ENCODE assay signal across 1 cellular context in the genomic region with DNA sequence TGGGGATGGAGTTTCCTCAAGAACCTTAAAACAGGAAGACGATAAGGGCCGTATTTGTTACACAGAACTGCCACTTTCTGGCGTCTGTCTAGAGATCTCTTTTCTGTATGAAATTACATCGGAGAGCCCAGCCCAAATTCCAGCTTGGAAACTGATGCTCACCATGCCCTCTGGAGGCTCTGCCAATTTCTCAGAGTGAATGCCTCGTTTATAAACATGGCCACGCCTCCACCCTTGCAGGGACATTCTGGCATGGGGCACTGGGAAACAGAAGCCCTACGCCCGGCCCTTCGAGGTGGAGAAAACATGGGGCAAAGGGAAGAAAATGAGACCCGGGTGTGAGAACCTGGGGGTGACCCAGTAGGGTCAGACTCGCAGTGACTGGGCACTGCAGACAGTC.
TF ChIP-seq lines count a peak whose summit lies in the region.

No MANE protein-coding gene starts in this region.

TF ChIP-seq in H1, 55 proteins besides CTCF, POLR2A, EP300 and RAD21 (continued from another document):
- TF ChIP-seq E2F6 (IDR thresholded peaks at IDR 0.05): 0 out of 2 replicates have a peak, but pooled peaks have one; percentile 13
- TF ChIP-seq YY1 (IDR thresholded peaks at IDR 0.05; ENCODE audit: low read depth, low read length): 0 out of 2 replicates have a peak, but pooled peaks have one; percentile 59
- TF ChIP-seq SUZ12 (IDR thresholded peaks at IDR 0.05; ENCODE audit: low read length): no peak
- TF ChIP-seq SIX5 (IDR thresholded peaks at IDR 0.05; ENCODE audit: low read depth, low read length): no peak
